1 cellular context compared by ENCODE assay signal in the genomic region with DNA sequence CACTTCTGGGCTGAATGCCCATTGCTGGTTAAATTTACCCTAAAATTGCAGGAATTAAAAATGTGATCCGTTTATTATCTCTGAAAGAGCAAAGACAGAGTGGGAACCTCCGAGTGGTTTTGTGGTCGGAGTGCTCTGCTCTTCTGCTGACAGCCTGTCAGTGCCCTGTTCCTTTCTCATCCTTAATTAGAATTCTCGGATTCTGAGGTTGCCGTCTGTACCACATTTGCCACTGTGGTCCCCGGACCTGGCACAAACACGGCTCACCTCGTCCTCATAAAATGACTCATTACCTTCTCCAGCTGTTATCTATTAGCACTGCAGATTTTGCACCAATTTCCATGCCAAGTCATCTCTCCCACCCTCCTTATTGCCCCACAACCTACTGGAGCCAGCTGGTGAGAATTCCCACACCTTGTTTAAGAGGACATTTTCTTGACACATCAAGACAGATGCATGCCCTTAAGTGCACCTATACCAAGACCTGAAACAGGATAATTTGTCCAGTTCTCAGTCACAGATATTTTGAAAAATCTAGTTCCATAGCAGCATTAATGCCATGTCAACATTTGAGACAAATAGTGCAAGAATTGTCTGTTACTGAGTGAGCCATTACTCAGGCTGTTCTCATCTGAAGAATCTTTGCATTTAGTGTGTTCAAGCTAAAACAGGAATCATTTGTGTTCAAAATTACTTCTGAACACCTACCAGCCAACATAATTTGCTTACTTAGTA.
TF ChIP-seq lines count a peak whose summit lies in the region.

No MANE protein-coding gene starts in this region.

TF ChIP-seq in neural cell, 6 proteins besides CTCF, POLR2A, EP300 and RAD21 (continued from another document):
- TF ChIP-seq, protein P1, sequence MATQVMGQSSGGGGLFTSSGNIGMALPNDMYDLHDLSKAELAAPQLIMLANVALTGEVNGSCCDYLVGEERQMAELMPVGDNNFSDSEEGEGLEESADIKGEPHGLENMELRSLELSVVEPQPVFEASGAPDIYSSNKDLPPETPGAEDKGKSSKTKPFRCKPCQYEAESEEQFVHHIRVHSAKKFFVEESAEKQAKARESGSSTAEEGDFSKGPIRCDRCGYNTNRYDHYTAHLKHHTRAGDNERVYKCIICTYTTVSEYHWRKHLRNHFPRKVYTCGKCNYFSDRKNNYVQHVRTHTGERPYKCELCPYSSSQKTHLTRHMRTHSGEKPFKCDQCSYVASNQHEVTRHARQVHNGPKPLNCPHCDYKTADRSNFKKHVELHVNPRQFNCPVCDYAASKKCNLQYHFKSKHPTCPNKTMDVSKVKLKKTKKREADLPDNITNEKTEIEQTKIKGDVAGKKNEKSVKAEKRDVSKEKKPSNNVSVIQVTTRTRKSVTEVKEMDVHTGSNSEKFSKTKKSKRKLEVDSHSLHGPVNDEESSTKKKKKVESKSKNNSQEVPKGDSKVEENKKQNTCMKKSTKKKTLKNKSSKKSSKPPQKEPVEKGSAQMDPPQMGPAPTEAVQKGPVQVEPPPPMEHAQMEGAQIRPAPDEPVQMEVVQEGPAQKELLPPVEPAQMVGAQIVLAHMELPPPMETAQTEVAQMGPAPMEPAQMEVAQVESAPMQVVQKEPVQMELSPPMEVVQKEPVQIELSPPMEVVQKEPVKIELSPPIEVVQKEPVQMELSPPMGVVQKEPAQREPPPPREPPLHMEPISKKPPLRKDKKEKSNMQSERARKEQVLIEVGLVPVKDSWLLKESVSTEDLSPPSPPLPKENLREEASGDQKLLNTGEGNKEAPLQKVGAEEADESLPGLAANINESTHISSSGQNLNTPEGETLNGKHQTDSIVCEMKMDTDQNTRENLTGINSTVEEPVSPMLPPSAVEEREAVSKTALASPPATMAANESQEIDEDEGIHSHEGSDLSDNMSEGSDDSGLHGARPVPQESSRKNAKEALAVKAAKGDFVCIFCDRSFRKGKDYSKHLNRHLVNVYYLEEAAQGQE (IDR thresholded peaks at IDR 0.05; ENCODE audit: borderline replicate concordance): no peak
- no peak for TF ChIP-seq SMC3 (conservative IDR thresholded peaks at IDR 0.05; ENCODE audit: poor library complexity)
- no peak for TF ChIP-seq EZH2 (IDR thresholded peaks at IDR 0.05; ENCODE audit: borderline replicate concordance, insufficient read depth, low read length, poor library complexity, severe bottlenecking)
- TF ChIP-seq POLR2AphosphoS5 (IDR thresholded peaks at IDR 0.05): peak; percentile 7
- no peak for TF ChIP-seq MXI1 (conservative IDR thresholded peaks at IDR 0.05; ENCODE audit: poor library complexity, severe bottlenecking)
